In the genomic region with DNA sequence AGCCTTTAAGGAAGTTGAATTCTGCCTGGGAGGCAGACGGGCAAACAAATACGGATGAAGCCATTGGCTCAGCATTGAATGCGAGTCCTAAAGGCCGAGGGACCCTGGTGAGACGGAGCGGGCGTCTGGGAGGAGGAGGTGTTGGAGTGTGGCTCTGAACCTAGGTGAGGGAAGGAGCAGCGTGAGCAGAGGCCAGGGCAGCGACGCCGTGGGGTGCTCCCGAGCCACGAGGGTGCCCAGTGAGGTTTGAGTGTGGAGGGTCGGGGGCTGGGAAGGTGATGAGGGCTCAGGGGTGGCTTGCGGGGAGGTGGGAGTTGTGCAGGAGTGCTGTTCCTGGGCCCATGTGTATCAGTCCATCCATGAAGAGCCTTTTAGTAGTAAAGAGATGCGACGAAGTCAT, we compare ENCODE assay signal across 19 cellular contexts. TPM values are rescaled to one million over a fixed set of nuclear protein-coding genes. Genes with fewer than 3 reads are reported as not detected.
"Had no signal": no experiment of that assay in that cellular context is flagged by ENCODE, and none has a peak within 500 bp of the region (broad histone marks: within the 10 kb centered on the region; RNA-seq: fewer than 3 reads in every experiment).

No MANE protein-coding gene starts in this region.

- H3K9me3 ChIP-seq: colonic mucosa, prostate gland, tibial artery had no signal

- H3K27ac Mint-ChIP-seq: activated CD4-positive, alpha-beta T cell treated with anti-CD3 and anti-CD28 coated beads, Interleukin-2, amount 10 ng/mL, durations not matched to agents 7 days and 5 days; activated CD8-positive, alpha-beta T cell treated with anti-CD3 and anti-CD28 coated beads for 36 hours; activated naive CD4-positive, alpha-beta T cell treated with anti-CD3 and anti-CD28 coated beads, Interleukin-2, amount 50 U/mL, for 24 hours; memory B cell; stimulated activated naive CD8-positive, alpha-beta T cell treated with anti-CD3 and anti-CD28 coated beads, Interleukin-15, Interleukin-2, amounts not matched to agents 100 ng/mL and 50 ng/mL, for 24 hours had no signal

- H3K27ac ChIP-seq: colonic mucosa, foreskin keratinocyte, prostate gland, tibial artery, WERI-Rb-1 had no signal

- H3K9me3 Mint-ChIP-seq: activated CD4-positive, alpha-beta T cell treated with anti-CD3 and anti-CD28 coated beads, Interleukin-2, amount 10 ng/mL, durations not matched to agents 7 days and 5 days; activated CD8-positive, alpha-beta T cell treated with anti-CD3 and anti-CD28 coated beads for 36 hours; activated naive CD4-positive, alpha-beta T cell treated with anti-CD3 and anti-CD28 coated beads, Interleukin-2, amount 50 U/mL, for 24 hours; memory B cell; stimulated activated naive CD8-positive, alpha-beta T cell treated with anti-CD3 and anti-CD28 coated beads, Interleukin-15, Interleukin-2, amounts not matched to agents 100 ng/mL and 50 ng/mL, for 24 hours had no signal

- H3K4me3 ChIP-seq: colonic mucosa, prostate gland, tibial artery had no signal

- H3K4me1 ChIP-seq: colonic mucosa, foreskin keratinocyte, prostate gland had no signal

- H3K36me3 ChIP-seq: colonic mucosa, prostate gland, tibial artery, WERI-Rb-1 had no signal

- H3K36me3 Mint-ChIP-seq: activated naive CD4-positive, alpha-beta T cell treated with anti-CD3 and anti-CD28 coated beads, Interleukin-2, amount 50 U/mL, for 24 hours; memory B cell had no signal

- H3K4me3 Mint-ChIP-seq: activated CD4-positive, alpha-beta T cell treated with anti-CD3 and anti-CD28 coated beads, Interleukin-2, amount 10 ng/mL, durations not matched to agents 7 days and 5 days; activated CD8-positive, alpha-beta T cell treated with anti-CD3 and anti-CD28 coated beads for 36 hours; activated naive CD4-positive, alpha-beta T cell treated with anti-CD3 and anti-CD28 coated beads, Interleukin-2, amount 50 U/mL, for 24 hours; memory B cell; stimulated activated naive CD8-positive, alpha-beta T cell treated with anti-CD3 and anti-CD28 coated beads, Interleukin-15, Interleukin-2, amounts not matched to agents 100 ng/mL and 50 ng/mL, for 24 hours had no signal

- H3K27me3 ChIP-seq: colonic mucosa had no signal

- H3K27me3 Mint-ChIP-seq: activated naive CD4-positive, alpha-beta T cell treated with anti-CD3 and anti-CD28 coated beads, Interleukin-2, amount 50 U/mL, for 24 hours; stimulated activated naive CD8-positive, alpha-beta T cell treated with anti-CD3 and anti-CD28 coated beads, Interleukin-15, Interleukin-2, amounts not matched to agents 100 ng/mL and 50 ng/mL, for 24 hours had no signal

- DNase-seq: activated CD4-positive, alpha-beta T cell treated with anti-CD3 and anti-CD28 coated beads, Interleukin-2, amount 10 ng/mL, durations not matched to agents 7 days and 5 days; activated CD4-positive, CD25-positive, alpha-beta regulatory T cell treated with anti-CD3 and anti-CD28 coated beads, Interleukin-2, amount 50 U/mL, for 72 hours; activated CD8-positive, alpha-beta T cell treated with anti-CD3 and anti-CD28 coated beads for 36 hours; activated gamma-delta T cell treated with Interleukin-2 at 50 U/mL for 16 hours; activated T-cell treated with anti-CD3 and anti-CD28 coated beads, Interleukin-2, amount 50 U/mL, for 1 hour; central memory CD4-positive, alpha-beta T cell; colonic mucosa; foreskin keratinocyte; kidney glomerular epithelial cell; left ventricle myocardium superior; stimulated activated CD4-positive, alpha-beta T cell treated with anti-CD3 and anti-CD28 coated beads, Interleukin-12 subunit alpha, Interleukin-12 subunit beta, amount 100 ng/mL, for 4 hours; stimulated activated CD4-positive, alpha-beta T cell treated with anti-CD3 and anti-CD28 coated beads, Interleukin-1b, Interleukin-23, amount 100 ng/mL, for 48 hours; T-helper 1 cell; tibial artery; WERI-Rb-1 had no signal

- ATAC-seq: activated CD8-positive, alpha-beta T cell treated with anti-CD3 and anti-CD28 coated beads for 36 hours; foreskin keratinocyte had no signal

- H3K4me1 Mint-ChIP-seq: activated CD4-positive, alpha-beta T cell treated with anti-CD3 and anti-CD28 coated beads, Interleukin-2, amount 10 ng/mL, durations not matched to agents 7 days and 5 days; activated naive CD4-positive, alpha-beta T cell treated with anti-CD3 and anti-CD28 coated beads, Interleukin-2, amount 50 U/mL, for 24 hours had no signal

RNA-seq across cellular contexts. Expression of gene CORO2B, which starts 17.0 kb away (rescaled TPM):
- total RNA-seq: activated CD4-positive, alpha-beta T cell treated with anti-CD3 and anti-CD28 coated beads, Interleukin-2, amount 10 ng/mL, durations not matched to agents 7 days and 5 days; activated CD8-positive, alpha-beta T cell treated with anti-CD3 and anti-CD28 coated beads for 36 hours had no signal
